ENCODE assay signal across 18 cellular contexts in the genomic region with DNA sequence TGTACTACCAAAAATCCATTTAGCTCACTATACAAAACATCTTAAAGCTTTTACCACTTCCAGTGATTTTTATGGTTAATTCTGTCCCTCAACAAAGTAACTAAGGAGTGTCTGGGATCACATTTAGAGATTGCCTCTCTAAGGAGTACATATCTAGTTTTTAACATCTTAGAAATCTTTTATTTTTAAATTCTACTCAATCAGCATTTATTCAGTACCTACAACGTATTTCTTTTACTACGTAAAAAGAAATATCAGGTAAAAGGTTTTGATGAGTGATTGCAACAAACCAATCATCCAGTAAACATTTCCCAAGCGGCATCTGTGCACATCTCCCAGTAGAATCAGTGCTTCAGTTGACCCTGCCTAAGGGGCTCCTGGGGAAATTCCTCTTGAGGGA. TPM values are rescaled to one million over a fixed set of nuclear protein-coding genes. Genes with fewer than 3 reads are reported as not detected.
DNase-seq lines count a peak whose midpoint lies in the region; ATAC-seq, FAIRE-seq and TF ChIP-seq lines count a peak whose summit lies in the region.
"Had no signal": no experiment of that assay in that cellular context is flagged by ENCODE, and none has a peak within 500 bp of the region (broad histone marks: within the 10 kb centered on the region; RNA-seq: fewer than 3 reads in every experiment).

No MANE protein-coding gene starts in this region.

- H2AFZ ChIP-seq in IMR-90 (replicated peaks; ENCODE audit: low read length, poor library complexity) (no peak overlapping the region), mammary epithelial cell (ENCODE audit: low read depth, low read length) (no peak overlapping the region), Karpas-422 (ENCODE audit: low read length) (no peak overlapping the region)

- dilution Hi-C loops in IMR-90 (cut with HindIII; ENCODE audit: low sequenced_read_pairs, unreplicated experiment) (no loop called here), mammary epithelial cell (cut with HindIII; ENCODE audit: low sequenced_read_pairs) (no loop called here)

- H2BK20ac ChIP-seq in IMR-90 (ENCODE audit: low read depth, low read length): no peak overlapping the region

- intact Hi-C loops in IMR-90 (cut with micrococcal nuclease) (no loop called here), mammary epithelial cell (cut with micrococcal nuclease) (no loop called here)

- POLR2A ChIA-PET in IMR-90 (lab: Charles Lee; ENCODE audit: unreplicated experiment): no interaction called here

- H2BK5ac ChIP-seq in IMR-90 (ENCODE audit: low read depth, low read length, poor library complexity, severe bottlenecking): no peak overlapping the region

- H3K9me3 ChIP-seq in IMR-90 (ENCODE audit: control insufficient read depth, insufficient read depth, low read length) (no peaks in the 10 kb centered on the region), mammary epithelial cell (replicated peaks; ENCODE audit: insufficient read depth, low read length) (no peaks in the 10 kb centered on the region), muscle layer of duodenum (ENCODE audit: control insufficient read depth in 1 of 2, low read length in 2 of 2) (no peaks in the 10 kb centered on the region), thoracic aorta (peaks cover 9% of the 10 kb centered on the region), Karpas-422 (ENCODE audit: low read length) (no peaks in the 10 kb centered on the region)
- H3K9me3 ChIP-seq: BE2C, colonic mucosa had no signal

- H3K36me3 ChIP-seq in IMR-90 (ENCODE audit: control insufficient read depth, insufficient read depth, low read length): peaks cover 58% of the 10 kb centered on the region
- H3K36me3 ChIP-seq in mammary epithelial cell (ENCODE audit: insufficient read depth, low read length): peaks cover 47% of the 10 kb centered on the region
- H3K36me3 ChIP-seq in muscle layer of duodenum (ENCODE audit: control insufficient read depth in 1 of 2, insufficient read depth in 2 of 2, low read length in 2 of 2): peaks cover 26 to 33% of the 10 kb centered on the region in 2 donors
- peaks cover 15% of the 10 kb centered on the region for H3K36me3 ChIP-seq in thoracic aorta
- H3K36me3 ChIP-seq in Karpas-422 (ENCODE audit: insufficient read depth, low read length): no peaks in the 10 kb centered on the region
- H3K36me3 ChIP-seq: colonic mucosa had no signal

- WGBS in IMR-90 (ENCODE audit: extremely low coverage in 2 of 2, insufficient read length in 1 of 2), 2 experiments: no CpG with 5 or more reads among the region's 3 CpGs
- WGBS in mammary epithelial cell (ENCODE audit: low coverage, missing lambda C conversion rate): 100% methylated on average over 3 of the region's 3 CpGs

- TF ChIP-seq POLR2A in IMR-90 (IDR thresholded peaks at IDR 0.05; ENCODE audit: low read depth, low read length) (no peak), GM12892 (IDR thresholded peaks at IDR 0.05; ENCODE audit: low read depth, low read length) (no peak)

- H2AK9ac ChIP-seq in IMR-90 (replicated peaks; ENCODE audit: low read depth, low read length, poor library complexity): no peak overlapping the region

- H4K8ac ChIP-seq in IMR-90 (ENCODE audit: low read depth in 2 of 2, low read length in 2 of 2): no peak overlapping the region

- no peak overlapping the region for H4K91ac ChIP-seq in IMR-90 (ENCODE audit: insufficient read depth, low read depth, low read length)

- H3K23ac ChIP-seq in IMR-90 (ENCODE audit: low read depth, low read length): no peak overlapping the region

- no peak overlapping the region for H4K5ac ChIP-seq in IMR-90 (ENCODE audit: low read depth, low read length)

- DNase-seq in IMR-90 (no peak), mammary epithelial cell (no peak), thoracic aorta (ENCODE audit: low spot score) (no peak), AML-193 (lab: John Stamatoyannopoulos, UW) (no peak), Karpas-422 (no peak), GM12892 (ENCODE audit: insufficient read length) (no peak)
- no peak for DNase-seq in stimulated activated CD8-positive, alpha-beta memory T cell treated with anti-CD3 and anti-CD28 coated beads, Interleukin-4, amount 100 ng/mL, for 48 hours
- DNase-seq: activated CD8-positive, alpha-beta memory T cell treated with anti-CD3 and anti-CD28 coated beads for 24 hours; amygdala; BE2C; colonic mucosa; naive thymus-derived CD8-positive, alpha-beta T cell; NCI-H1048; NCI-H774 had no signal

- H3K4ac ChIP-seq in IMR-90 (ENCODE audit: low read depth, low read length): no peak overlapping the region

- H3K14ac ChIP-seq in IMR-90 (replicated peaks; ENCODE audit: low read depth, low read length): no peak overlapping the region

- peaks cover 32% of the 10 kb centered on the region for H3K79me2 ChIP-seq in mammary epithelial cell (ENCODE audit: insufficient read depth, low read length)
- H3K79me2 ChIP-seq in Karpas-422 (ENCODE audit: low read length): no peaks in the 10 kb centered on the region

- peaks cover 7% of the 10 kb centered on the region for H3K4me1 ChIP-seq in IMR-90 (ENCODE audit: control insufficient read depth, insufficient read depth, low read length)
- peaks cover 38% of the 10 kb centered on the region for H3K4me1 ChIP-seq in mammary epithelial cell (ENCODE audit: insufficient read depth, low read length)
- H3K4me1 ChIP-seq in muscle layer of duodenum (ENCODE audit: control insufficient read depth in 1 of 2, insufficient read depth in 2 of 2, low read length in 2 of 2): peaks cover 0 to 9% of the 10 kb centered on the region in 2 donors
- peaks cover 26 to 56% of the 10 kb centered on the region in 2 donors for H3K4me1 ChIP-seq in thoracic aorta (ENCODE audit: control insufficient read depth in 1 of 2, low read depth in 2 of 2)
- H3K4me1 ChIP-seq in Karpas-422 (ENCODE audit: low read length): no peaks in the 10 kb centered on the region
- H3K4me1 ChIP-seq: BE2C, colonic mucosa had no signal

- CTCF ChIA-PET in IMR-90 (lab: Yijun Ruan, JAX): no interaction called here
- CTCF ChIA-PET in mammary epithelial cell (lab: Charles Lee; ENCODE audit: low non-redundant PET): no interaction called here

- H2AK5ac ChIP-seq in IMR-90 (ENCODE audit: low read depth, low read length): no peak overlapping the region

- no peak for FAIRE-seq in GM12892 (lab: Jason Lieb, UNC)
- FAIRE-seq: RCC 7860 had no signal

- peaks cover 4 to 49% of the 10 kb centered on the region in 2 experiments; a peak in 2 of 4 replicates for H3K79me1 ChIP-seq in IMR-90 (ENCODE audit: low read depth in 1 of 2, low read length in 2 of 2)

- H3K56ac ChIP-seq in IMR-90 (ENCODE audit: extremely low read depth, insufficient read depth, low read length): no peak overlapping the region

- H2BK15ac ChIP-seq in IMR-90 (ENCODE audit: low read depth, low read length): no peak overlapping the region

- H3K27ac ChIP-seq in IMR-90 (ENCODE audit: insufficient read depth, low read length): no peak overlapping the region
- H3K27ac ChIP-seq in mammary epithelial cell (ENCODE audit: insufficient read depth, low read depth, low read length): no peak overlapping the region
- H3K27ac ChIP-seq in muscle layer of duodenum (ENCODE audit: low read length): peak overlapping the region; percentile 50
- peak overlapping the region; percentile 70 to 81 for H3K27ac ChIP-seq in thoracic aorta
- no peak overlapping the region for H3K27ac ChIP-seq in Karpas-422 (ENCODE audit: low read length)

- TF ChIP-seq CTCF in IMR-90 (conservative IDR thresholded peaks at IDR 0.05; ENCODE audit: low read depth, low read length) (no peak), mammary epithelial cell (conservative IDR thresholded peaks at IDR 0.05 in 1 of 2, IDR thresholded peaks at IDR 0.05 in 1 of 2; ENCODE audit: extremely low read depth in 1 of 2, insufficient read depth in 1 of 2, low read depth in 1 of 2, low read length in 2 of 2) (no peak), thoracic aorta (IDR thresholded peaks at IDR 0.05) (no peak)

- H3K4me2 ChIP-seq in IMR-90 (ENCODE audit: low read depth, low read length): peak overlapping the region; percentile 13; the same call in 1 of the 2 replicates
- H3K4me2 ChIP-seq in mammary epithelial cell (ENCODE audit: insufficient read depth, low read depth, low read length): peak overlapping the region; percentile 7
- H3K4me2 ChIP-seq in Karpas-422 (ENCODE audit: low read depth, low read length, poor library complexity, severe bottlenecking): no peak overlapping the region

- peaks cover 17% of the 10 kb centered on the region for H4K20me1 ChIP-seq in IMR-90 (ENCODE audit: insufficient read depth, low read length)
- H4K20me1 ChIP-seq in mammary epithelial cell (ENCODE audit: insufficient read depth, low read length): no peaks in the 10 kb centered on the region
- H4K20me1 ChIP-seq in Karpas-422 (ENCODE audit: insufficient read depth, low read depth, low read length): no peaks in the 10 kb centered on the region

- BruUV-seq in IMR-90 (replicated peaks; lab: Mats Ljungman, UMichigan) (no TSS peak), mammary epithelial cell (replicated peaks; lab: Mats Ljungman, UMichigan) (no TSS peak)

- peaks cover 23% of the 10 kb centered on the region for H3K9me1 ChIP-seq in IMR-90 (ENCODE audit: insufficient read depth, low read length)

- no peak overlapping the region; the same call in 1 of the 2 replicates for H3K18ac ChIP-seq in IMR-90 (ENCODE audit: low read depth, low read length)

- no peak overlapping the region for H2BK120ac ChIP-seq in IMR-90 (ENCODE audit: low read depth, low read length)

- no peaks in the 10 kb centered on the region for H3K9me2 ChIP-seq in Karpas-422 (replicated peaks; ENCODE audit: insufficient read depth, low read length)

- H3K9ac ChIP-seq in IMR-90 (ENCODE audit: low read depth, low read length) (no peak overlapping the region), mammary epithelial cell (ENCODE audit: insufficient read depth, low read length) (no peak overlapping the region), Karpas-422 (ENCODE audit: low read length) (no peak overlapping the region)

- H3K27me3 ChIP-seq in IMR-90 (ENCODE audit: control insufficient read depth, insufficient read depth, low read length) (no peaks in the 10 kb centered on the region), mammary epithelial cell (ENCODE audit: insufficient read depth, low read length) (no peaks in the 10 kb centered on the region), muscle layer of duodenum (ENCODE audit: low read depth, low read length) (no peaks in the 10 kb centered on the region), thoracic aorta (replicated peaks; ENCODE audit: insufficient read depth) (no peaks in the 10 kb centered on the region), Karpas-422 (ENCODE audit: low read length) (no peaks in the 10 kb centered on the region)
- H3K27me3 ChIP-seq: BE2C, colonic mucosa had no signal

- no peak for TF ChIP-seq RAD21 in IMR-90 (IDR thresholded peaks at IDR 0.05; ENCODE audit: low read length)

- no peak overlapping the region for H3K4me3 ChIP-seq in IMR-90 (ENCODE audit: insufficient read depth, low read depth, low read length)
- H3K4me3 ChIP-seq in mammary epithelial cell (replicated peaks in 1 of 3; ENCODE audit: insufficient read depth in 1 of 3, low read depth in 2 of 3, low read length in 3 of 3): no peak overlapping the region
- no peak overlapping the region for H3K4me3 ChIP-seq in muscle layer of duodenum (ENCODE audit: low read depth in 1 of 2, low read length in 2 of 2)
- H3K4me3 ChIP-seq in thoracic aorta: no peak overlapping the region
- H3K4me3 ChIP-seq in Karpas-422 (ENCODE audit: low read length): no peak overlapping the region
- H3K4me3 ChIP-seq: colonic mucosa had no signal

- in situ Hi-C loops in IMR-90 (cut with MboI; ENCODE audit: low sequenced_read_pairs) (no loop called here), mammary epithelial cell (cut with MboI; ENCODE audit: low sequenced_read_pairs in 2 of 2) (no loop called here)

- ATAC-seq in IMR-90 (ENCODE audit: low read depth) (no peak), thoracic aorta (ENCODE audit: insufficient number of reproducible peaks, low FRiP score, low read depth) (no peak)
- ATAC-seq: naive thymus-derived CD8-positive, alpha-beta T cell; WTC11 had no signal

RNA-seq across cellular contexts. Expression of a gene that starts 31.9 kb away (rescaled TPM):
- total RNA-seq in IMR-90 (2012; rRNA removed) (117 TPM in 2 replicates), mammary epithelial cell (100 to 1,000 TPM; 219 to 285 TPM), thoracic aorta (100 to 1,000 TPM; 144 to 296 TPM)
- polyA plus RNA-seq in IMR-90 (2012; rRNA removed) (97.5 and 114 TPM in 2 replicates), mammary epithelial cell (76.2 TPM)
- polyA plus RNA-seq in IMR-90 (2012; cell fraction: cytosol; rRNA removed): 83.3 and 90.8 TPM in 2 replicates
- 304 and 403 TPM in 2 replicates for polyA plus RNA-seq in IMR-90 (2012; cell fraction: nucleus; rRNA removed; ENCODE audit: low replicate concordance)
- polyA minus RNA-seq in mammary epithelial cell: 447 TPM
- not detected in 2 replicates for total RNA-seq in Karpas-422 (2014; rRNA removed; shearing (Covaris generic); ENCODE audit: low replicate concordance)
- polyA plus RNA-seq in GM12892 (2012; ENCODE audit: missing spikeins): 0.74 TPM
- total RNA-seq: T-helper 1 cell treated with Interleukin-12 subunit alpha and Interleukin-12 subunit beta and Interleukin-4 antibody, amounts not matched to agents 30 ng/mL and 1 ng/mL, for 36 hours had no signal

Comparison
In these comparisons a context has a peak if more than half of its experiments do, and no peak if none do; other contexts are left out.
1. H3K27ac ChIP-seq: peak in muscle layer of duodenum (single experiment) and thoracic aorta (2 of 2); none in IMR-90 (single experiment), mammary epithelial cell (single experiment) and Karpas-422 (single experiment).
2. RNA of a gene that starts 31.9 kb away (total RNA-seq): 144 to 296 TPM in thoracic aorta, 219 to 285 TPM in mammary epithelial cell and 117 TPM in IMR-90; not detected in Karpas-422; every median in the first group is over 100 times any median in the second.